1 cellular context compared by ENCODE assay signal in genomic region chr6:88840289-88840688, GRCh38.
TF ChIP-seq lines count a peak whose summit lies in the region.

No MANE protein-coding gene starts in this region.

TF ChIP-seq in liver, 16 proteins besides CTCF, POLR2A, EP300 and RAD21 (continued from another document):
- TF ChIP-seq MAX (IDR thresholded peaks at IDR 0.05) (no peak), FOXA1 (IDR thresholded peaks at IDR 0.05) (no peak), NR2F2 (IDR thresholded peaks at IDR 0.05) (no peak), FOXA2 (IDR thresholded peaks at IDR 0.05) (no peak), YY1 (IDR thresholded peaks at IDR 0.05) (no peak)
TF ChIP-seq in liver: peak in this region for 0.
